Comparison of ENCODE assay signal across 10 cellular contexts in the genomic region with DNA sequence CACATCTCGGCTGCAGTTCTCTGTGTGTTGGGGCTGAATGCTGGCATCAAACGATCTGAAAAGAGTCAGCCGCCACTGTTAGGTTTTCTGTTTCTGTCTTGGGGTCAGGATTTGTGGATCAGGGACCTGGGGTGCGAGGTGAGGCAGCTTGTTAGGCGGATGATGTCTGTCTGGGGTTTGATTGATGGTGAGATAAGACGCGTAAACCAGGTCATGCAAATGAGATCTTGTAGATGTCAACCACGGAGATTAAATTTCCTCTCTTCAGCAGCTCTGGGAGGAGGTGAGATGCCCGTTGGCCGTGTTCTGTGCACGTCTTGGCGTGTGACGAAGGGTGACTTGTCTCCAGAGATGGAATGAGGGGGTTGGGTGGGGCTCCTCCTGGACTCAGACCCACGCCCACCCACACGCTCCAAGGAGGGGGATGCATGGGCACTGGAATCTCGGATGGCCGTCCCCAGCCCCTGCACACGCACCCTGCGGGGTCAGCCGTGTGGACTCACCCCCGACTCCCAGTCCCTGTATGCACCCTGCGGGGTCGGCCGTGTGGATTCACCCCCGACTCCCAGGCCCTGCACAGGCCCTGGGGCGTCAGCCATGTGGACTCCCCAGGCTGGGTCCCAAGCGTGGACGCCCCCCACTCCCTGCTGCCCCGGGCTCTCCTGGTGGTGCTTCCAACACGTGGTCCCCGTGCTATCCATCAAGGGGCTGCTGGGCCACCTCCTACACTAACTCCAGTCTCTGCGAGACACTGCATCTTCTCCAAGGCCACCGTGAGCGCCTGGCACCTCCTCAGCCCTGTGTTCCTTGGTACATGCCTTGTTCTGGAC. TPM values are rescaled to one million over a fixed set of nuclear protein-coding genes. Genes with fewer than 3 reads are reported as not detected.
A peak's percentile ranks its signal among the peaks of the same experiment; 100 is the strongest.
DNase-seq lines count a peak whose midpoint lies in the region; ATAC-seq and TF ChIP-seq lines count a peak whose summit lies in the region.
"Had no signal": no experiment of that assay in that cellular context is flagged by ENCODE, and none has a peak within 500 bp of the region (broad histone marks: within the 10 kb centered on the region; RNA-seq: fewer than 3 reads in every experiment).

No MANE protein-coding gene starts in this region.

- 90% methylated on average over 17 of the region's 34 CpGs for WGBS in right lobe of liver (ENCODE audit: insufficient coverage, low coverage, low lambda C conversion rate, missing lambda C conversion rate)

- peaks cover 0 to 19% (median 4%) of the 10 kb centered on the region in 4 donors for H3K36me3 ChIP-seq in right lobe of liver

- H3K27me3 ChIP-seq in right lobe of liver, result no peaks in the 10 kb centered on the region
- H3K27me3 ChIP-seq: left lung had no signal

- H3K9me3 ChIP-seq in right lobe of liver, result no peaks in the 10 kb centered on the region

- TF ChIP-seq CTCF in right lobe of liver (IDR thresholded peaks at IDR 0.05), result no peak

- ATAC-seq in right lobe of liver (no peak), esophagus mucosa (no peak), HG02571 (IDR thresholded peaks at IDR 0.05; ENCODE audit: unreplicated experiment) (no peak), HG03432 (IDR thresholded peaks at IDR 0.05; ENCODE audit: unreplicated experiment) (no peak)
- ATAC-seq: left lung had no signal

- no peak for TF ChIP-seq POLR2A in right lobe of liver (IDR thresholded peaks at IDR 0.05)

- H3K4me1 ChIP-seq in right lobe of liver, result no peaks in the 10 kb centered on the region
- H3K4me1 ChIP-seq: left lung had no signal

- H3K4me3 ChIP-seq in right lobe of liver, result no peak overlapping the region
- H3K4me3 ChIP-seq: left lung had no signal

- DNase-seq in T follicular helper cell (ENCODE audit: low read depth) (peak; percentile 52), right lobe of liver (peak in 2 of 3 donors; percentile 19 to 45), NCI-H2171 (lab: John Stamatoyannopoulos, UW) (no peak)
- DNase-seq in activated T-cell treated with anti-CD3 and anti-CD28 coated beads, Interleukin-2, amount 50 U/mL, for 1 hour, result peak; percentile 69
- peak; percentile 37 to 46 for DNase-seq in stimulated activated CD8-positive, alpha-beta memory T cell treated with anti-CD3 and anti-CD28 coated beads, Interleukin-2, amount 100 ng/mL, for 48 hours (ENCODE audit: low read depth in 2 of 2)

- intact Hi-C loops in right lobe of liver (cut with DNase I), result no loop called here

- no peak overlapping the region for H3K27ac ChIP-seq in right lobe of liver
- H3K27ac ChIP-seq: HL-60 had no signal

RNA-seq across cellular contexts. Expression of gene UVSSA, which starts 16.0 kb away (rescaled TPM):
- total RNA-seq in right lobe of liver (10 to 100 TPM in 3 of 6 experiments, 1 to 10 TPM in 3; 9.1 to 14.5 (median 11.3) TPM), esophagus mucosa (11.0 TPM)

RNA-seq across cellular contexts. Expression of gene MAEA, which starts 41.3 kb away (rescaled TPM):
- total RNA-seq in right lobe of liver (10 to 100 TPM; 24.3 to 42.0 (median 27.9) TPM), esophagus mucosa (59.4 TPM)
